ENCODE assay signal across 9 cellular contexts in the genomic region with DNA sequence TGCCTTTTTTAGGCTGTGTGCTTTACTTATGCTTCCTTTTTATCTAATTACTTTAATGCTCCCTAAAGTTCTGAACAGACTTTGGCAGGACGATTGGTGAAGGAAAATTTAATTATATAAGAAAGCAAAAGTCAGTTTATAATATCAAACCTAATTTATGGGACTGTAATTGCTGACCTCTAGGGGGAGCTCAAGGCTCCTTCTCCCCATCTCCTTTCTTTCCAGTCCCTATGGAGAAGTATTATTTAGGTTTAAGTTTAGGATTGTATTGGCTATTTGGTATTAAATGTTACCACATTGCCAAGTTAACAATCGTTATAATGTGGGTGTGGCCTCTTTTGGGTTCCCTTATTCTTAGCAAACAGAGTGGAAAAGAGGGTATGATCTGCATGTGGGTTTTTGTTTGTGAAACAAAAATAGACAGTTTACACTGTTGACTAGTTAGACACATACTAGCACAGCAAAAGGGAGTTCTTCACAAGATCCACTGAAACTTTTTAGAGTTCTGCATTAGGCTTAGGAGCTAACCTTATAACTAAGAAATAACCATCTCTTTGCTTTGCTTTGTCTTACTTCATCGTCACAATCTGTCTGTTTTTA. TPM values are rescaled to one million over a fixed set of nuclear protein-coding genes. Genes with fewer than 3 reads are reported as not detected.
DNase-seq lines count a peak whose midpoint lies in the region; ATAC-seq, FAIRE-seq and TF ChIP-seq lines count a peak whose summit lies in the region.
"Had no signal": no experiment of that assay in that cellular context is flagged by ENCODE, and none has a peak within 500 bp of the region (broad histone marks: within the 10 kb centered on the region; RNA-seq: fewer than 3 reads in every experiment).

No MANE protein-coding gene starts in this region.

- H3K27me3 Mint-ChIP-seq in HFFc6 (ENCODE audit: insufficient read depth), result no peaks in the 10 kb centered on the region

- FAIRE-seq in D721Med (lab: Jason Lieb, UNC), result peak; percentile 80

- TF ChIP-seq POLR2A in stomach (IDR thresholded peaks at IDR 0.05), result no peak

- H3K36me3 ChIP-seq in upper lobe of right lung (no peaks in the 10 kb centered on the region), stomach (no peaks in the 10 kb centered on the region)

- DNase-seq in D721Med (ENCODE audit: insufficient read length, low spot score) (no peak), HFFc6 (peak; percentile 24), SKM-1 treated with dmso at 0.1 percent for 144 hours (lab: John Stamatoyannopoulos, UW; ENCODE audit: unreplicated experiment) (peak; percentile 65), glomerular visceral epithelial cell (ENCODE audit: extremely low spot score) (peak; percentile 48), upper lobe of right lung (no peak), stomach (no peak)

- no peak overlapping the region for H3K4me3 ChIP-seq in upper lobe of right lung
- H3K4me3 ChIP-seq in stomach, result no peak overlapping the region
- H3K4me3 ChIP-seq: skin epidermis had no signal

- peaks cover 63% of the 10 kb centered on the region for H3K4me1 Mint-ChIP-seq in HFFc6 (ENCODE audit: low read depth)

- H3K27me3 ChIP-seq in upper lobe of right lung (no peaks in the 10 kb centered on the region), stomach (no peaks in the 10 kb centered on the region)

- no peak for TF ChIP-seq EP300 in stomach (IDR thresholded peaks at IDR 0.05)

- peaks cover 15% of the 10 kb centered on the region for H3K9me3 Mint-ChIP-seq in HFFc6

- peak; percentile 86 for TF ChIP-seq CTCF in D721Med (IDR thresholded peaks at IDR 0.05; ENCODE audit: insufficient read depth, missing control alignments)
- TF ChIP-seq CTCF in HFFc6 (IDR thresholded peaks at IDR 0.05), result peak; percentile 93
- peak; percentile 74 for TF ChIP-seq CTCF in upper lobe of right lung (IDR thresholded peaks at IDR 0.05)
- peak in 3 of 7 experiments; percentile 24 to 63 (median 46) for TF ChIP-seq CTCF in stomach (IDR thresholded peaks at IDR 0.05)

- peaks cover 15% of the 10 kb centered on the region for H3K36me3 Mint-ChIP-seq in HFFc6 (ENCODE audit: low read depth)

- ATAC-seq in upper lobe of right lung (peak; percentile 68), HG02884 (IDR thresholded peaks at IDR 0.05; ENCODE audit: unreplicated experiment) (no peak), GM18502 (IDR thresholded peaks at IDR 0.05; ENCODE audit: poor library complexity, unreplicated experiment) (no peak)

- H3K27ac ChIP-seq in upper lobe of right lung (no peak overlapping the region), stomach (no peak overlapping the region)
- H3K27ac ChIP-seq: skin epidermis had no signal

- intact Hi-C loops in upper lobe of right lung (cut with DNase I), result no loop called here
- intact Hi-C loops in stomach (cut with DNase I; ENCODE audit: low total_unique reads), result no loop called here

- WGBS in stomach, 5 donors, result 34 to 40% (median 35%) methylated on average over 3 of the region's 3 CpGs

- no peaks in the 10 kb centered on the region for H3K4me1 ChIP-seq in upper lobe of right lung
- H3K4me1 ChIP-seq in stomach, result no peaks in the 10 kb centered on the region

- no peak overlapping the region for H3K4me3 Mint-ChIP-seq in HFFc6

- no peak overlapping the region for H3K27ac Mint-ChIP-seq in HFFc6

- no peaks in the 10 kb centered on the region for H3K9me3 ChIP-seq in upper lobe of right lung
- peaks cover 0 to 7% (median 3%) of the 10 kb centered on the region in 4 donors for H3K9me3 ChIP-seq in stomach

RNA-seq across cellular contexts. Expression of a gene that starts 48.2 kb away (rescaled TPM):
- total RNA-seq in HFFc6 (2021; fragmentation: NEBNext Ultra II Directional; extraction: Animal tissue kit (Norgen Biotek cat#: 25700)), result 1 to 10 TPM in 2 of 6 experiments, under 1 TPM in 4; 0.68 to 2.0 (median 0.74) TPM
- total RNA-seq in upper lobe of right lung (0.72 TPM), stomach (1 to 10 TPM in 1 of 5 donors, under 1 TPM in 1, not detected in 3; 0.14 to 2.2 TPM)
- polyA plus RNA-seq in stomach, result under 1 TPM in 2 of 3 donors, not detected in 1; 0.50 to 0.62 TPM

Comparison
In these comparisons a context has a peak if more than half of its experiments do, and no peak if none do; other contexts are left out.
1. DNase-seq: peak in HFFc6 (single experiment), SKM-1 treated with dmso at 0.1 percent for 144 hours (single experiment) and glomerular visceral epithelial cell (single experiment); none in D721Med (single experiment), upper lobe of right lung (single experiment) and stomach (single experiment).